In the genomic region with DNA sequence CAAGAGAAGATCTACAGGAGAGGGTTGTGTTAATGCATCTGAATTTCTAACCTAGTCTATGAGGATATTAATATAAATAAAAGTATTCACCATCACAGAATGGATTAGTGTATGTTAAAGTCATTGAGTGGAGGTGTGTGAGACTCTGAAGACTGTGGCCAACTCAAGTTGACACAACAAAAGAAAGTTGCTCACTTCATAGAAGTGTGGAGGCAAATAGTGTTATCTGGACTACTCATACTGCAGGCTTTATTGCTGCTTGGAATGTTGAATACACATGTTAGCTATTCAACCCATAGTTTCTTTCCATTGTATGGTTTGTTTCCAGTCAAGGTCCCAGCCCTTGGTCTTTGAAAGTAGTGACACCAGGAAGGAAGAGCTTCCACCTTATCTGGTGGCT, we compare ENCODE assay signal across 19 cellular contexts. TPM values are rescaled to one million over a fixed set of nuclear protein-coding genes. Genes with fewer than 3 reads are reported as not detected.
DNase-seq lines count a peak whose midpoint lies in the region; ATAC-seq and TF ChIP-seq lines count a peak whose summit lies in the region.
"Had no signal": no experiment of that assay in that cellular context is flagged by ENCODE, and none has a peak within 500 bp of the region (broad histone marks: within the 10 kb centered on the region; RNA-seq: fewer than 3 reads in every experiment).

No MANE protein-coding gene starts in this region.

- H3K27ac ChIP-seq in vagina (peak overlapping the region; percentile 86), right atrium auricular region (no peak overlapping the region)
- H3K27ac ChIP-seq: 22Rv1, RWPE1 had no signal

- intact Hi-C loops in natural killer cell (cut with micrococcal nuclease) (no loop called here), left colon (cut with DNase I, micrococcal nuclease) (loop anchor here in 1 of 2 donors (10.0 kb wide), 1 partner anchor 159 kb away; no protein-coding TSS in a partner anchor), vagina (cut with DNase I) (no loop called here)

- DNase-seq in T-helper 1 cell (no peak), natural killer cell (no peak), left colon (no peak), vagina (ENCODE audit: extremely low spot score in 2 of 2) (no peak), superior temporal gyrus (ENCODE audit: extremely low spot score) (no peak), right atrium auricular region (ENCODE audit: low spot score) (no peak)
- DNase-seq in natural killer cell treated with Interleukin-12 subunit alpha and Interleukin-12 subunit beta and Interleukin-15 and Interleukin-18, amount 100 ng/mL, for 72 hours (ENCODE audit: low spot score) = no peak
- DNase-seq: BE2C, GF-D8, NCI-H1048, NCI-H1436 treated with DMSO at 0.1 percent for 48 hours, NCI-H2081, NCI-H510A, NCI-H774, PC-3 had no signal

- no peak for TF ChIP-seq CTCF in natural killer cell (IDR thresholded peaks at IDR 0.05)
- TF ChIP-seq CTCF in vagina (IDR thresholded peaks at IDR 0.05) = no peak
- TF ChIP-seq CTCF in right atrium auricular region (IDR thresholded peaks at IDR 0.05) = no peak

- H3K9me3 Mint-ChIP-seq in T-helper 1 cell treated with Interleukin-12 subunit alpha and Interleukin-12 subunit beta and Interleukin-4 antibody, amounts not matched to agents 30 μg/mL and 1 μg/mL, for 36 hours = peaks cover 22% of the 10 kb centered on the region
- H3K9me3 Mint-ChIP-seq in natural killer cell treated with Interleukin-12 subunit alpha and Interleukin-12 subunit beta and Interleukin-15 and Interleukin-18, amount 100 ng/mL, for 72 hours = peaks cover 5% of the 10 kb centered on the region
- no peaks in the 10 kb centered on the region for H3K9me3 Mint-ChIP-seq in natural killer cell

- H3K27me3 ChIP-seq in vagina (no peaks in the 10 kb centered on the region), right atrium auricular region (no peaks in the 10 kb centered on the region)
- H3K27me3 ChIP-seq: BE2C had no signal

- H3K9me3 ChIP-seq in vagina (no peaks in the 10 kb centered on the region), right atrium auricular region (no peaks in the 10 kb centered on the region)
- H3K9me3 ChIP-seq: BE2C had no signal

- peaks cover 38% of the 10 kb centered on the region for H3K4me1 Mint-ChIP-seq in T-helper 1 cell treated with Interleukin-12 subunit alpha and Interleukin-12 subunit beta and Interleukin-4 antibody, amounts not matched to agents 30 μg/mL and 1 μg/mL, for 36 hours (ENCODE audit: low read depth)
- peaks cover 25 to 31% of the 10 kb centered on the region in 2 donors for H3K4me1 Mint-ChIP-seq in natural killer cell treated with Interleukin-12 subunit alpha and Interleukin-12 subunit beta and Interleukin-15 and Interleukin-18, amount 100 ng/mL, for 72 hours (ENCODE audit: low read depth in 2 of 2)
- peaks cover 19 to 24% of the 10 kb centered on the region in 2 donors for H3K4me1 Mint-ChIP-seq in natural killer cell

- TF ChIP-seq POLR2A in vagina (IDR thresholded peaks at IDR 0.05) = no peak

- H3K27me3 Mint-ChIP-seq in T-helper 1 cell treated with Interleukin-12 subunit alpha and Interleukin-12 subunit beta and Interleukin-4 antibody, amounts not matched to agents 30 μg/mL and 1 μg/mL, for 36 hours (ENCODE audit: low read depth) = no peaks in the 10 kb centered on the region
- peaks cover 0 to 5% of the 10 kb centered on the region in 2 donors for H3K27me3 Mint-ChIP-seq in natural killer cell treated with Interleukin-12 subunit alpha and Interleukin-12 subunit beta and Interleukin-15 and Interleukin-18, amount 100 ng/mL, for 72 hours
- peaks cover 0 to 3% of the 10 kb centered on the region in 2 donors for H3K27me3 Mint-ChIP-seq in natural killer cell (ENCODE audit: low read depth in 2 of 2)

- H3K27ac Mint-ChIP-seq in T-helper 1 cell treated with Interleukin-12 subunit alpha and Interleukin-12 subunit beta and Interleukin-4 antibody, amounts not matched to agents 30 μg/mL and 1 μg/mL, for 36 hours = peak overlapping the region; percentile 15
- peak overlapping the region; percentile 79 to 81 for H3K27ac Mint-ChIP-seq in natural killer cell treated with Interleukin-12 subunit alpha and Interleukin-12 subunit beta and Interleukin-15 and Interleukin-18, amount 100 ng/mL, for 72 hours
- peak overlapping the region in 1 of 2 donors; percentile 92 for H3K27ac Mint-ChIP-seq in natural killer cell

- H3K36me3 Mint-ChIP-seq in T-helper 1 cell treated with Interleukin-12 subunit alpha and Interleukin-12 subunit beta and Interleukin-4 antibody, amounts not matched to agents 30 μg/mL and 1 μg/mL, for 36 hours (ENCODE audit: low read depth) = peaks cover 26% of the 10 kb centered on the region
- peaks cover 9% of the 10 kb centered on the region for H3K36me3 Mint-ChIP-seq in natural killer cell treated with Interleukin-12 subunit alpha and Interleukin-12 subunit beta and Interleukin-15 and Interleukin-18, amount 100 ng/mL, for 72 hours
- no peaks in the 10 kb centered on the region for H3K36me3 Mint-ChIP-seq in natural killer cell

- H3K36me3 ChIP-seq in vagina = no peaks in the 10 kb centered on the region
- peaks cover 3% of the 10 kb centered on the region for H3K36me3 ChIP-seq in right atrium auricular region
- H3K36me3 ChIP-seq: BE2C had no signal

- ATAC-seq in natural killer cell treated with Interleukin-12 subunit alpha and Interleukin-12 subunit beta and Interleukin-15 and Interleukin-18, amount 100 ng/mL, for 72 hours = no peak
- ATAC-seq in natural killer cell (no peak), left colon (peak; percentile 19)
- ATAC-seq: PC-3 had no signal

- H3K4me1 ChIP-seq in vagina (peaks cover 25% of the 10 kb centered on the region), right atrium auricular region (peaks cover 0 to 6% of the 10 kb centered on the region in 2 donors)

- H3K4me3 ChIP-seq in vagina (no peak overlapping the region), right atrium auricular region (no peak overlapping the region)

- no peak overlapping the region for H3K4me3 Mint-ChIP-seq in T-helper 1 cell treated with Interleukin-12 subunit alpha and Interleukin-12 subunit beta and Interleukin-4 antibody, amounts not matched to agents 30 μg/mL and 1 μg/mL, for 36 hours
- peak overlapping the region; percentile 15 for H3K4me3 Mint-ChIP-seq in natural killer cell treated with Interleukin-12 subunit alpha and Interleukin-12 subunit beta and Interleukin-15 and Interleukin-18, amount 100 ng/mL, for 72 hours
- no peak overlapping the region for H3K4me3 Mint-ChIP-seq in natural killer cell

RNA-seq across cellular contexts. Expression of gene TPRG1, which starts 38.0 kb away (rescaled TPM):
- total RNA-seq in natural killer cell treated with Interleukin-12 subunit alpha and Interleukin-12 subunit beta and Interleukin-15 and Interleukin-18, amount 100 ng/mL, for 72 hours = 1 to 10 TPM; 1.5 to 5.0 TPM
- total RNA-seq in natural killer cell = 1 to 10 TPM; 1.3 to 4.6 (median 1.9) TPM
- 1 to 10 TPM; 1.1 to 2.7 TPM for total RNA-seq in left colon
- total RNA-seq in vagina = 21.6 TPM
- 1 to 10 TPM in 1 of 2 donors, under 1 TPM in 1; 0.41 to 2.1 TPM for total RNA-seq in right atrium auricular region
- total RNA-seq: HT-29 had no signal
